Comparison of ENCODE assay signal across 8 cellular contexts in the genomic region with DNA sequence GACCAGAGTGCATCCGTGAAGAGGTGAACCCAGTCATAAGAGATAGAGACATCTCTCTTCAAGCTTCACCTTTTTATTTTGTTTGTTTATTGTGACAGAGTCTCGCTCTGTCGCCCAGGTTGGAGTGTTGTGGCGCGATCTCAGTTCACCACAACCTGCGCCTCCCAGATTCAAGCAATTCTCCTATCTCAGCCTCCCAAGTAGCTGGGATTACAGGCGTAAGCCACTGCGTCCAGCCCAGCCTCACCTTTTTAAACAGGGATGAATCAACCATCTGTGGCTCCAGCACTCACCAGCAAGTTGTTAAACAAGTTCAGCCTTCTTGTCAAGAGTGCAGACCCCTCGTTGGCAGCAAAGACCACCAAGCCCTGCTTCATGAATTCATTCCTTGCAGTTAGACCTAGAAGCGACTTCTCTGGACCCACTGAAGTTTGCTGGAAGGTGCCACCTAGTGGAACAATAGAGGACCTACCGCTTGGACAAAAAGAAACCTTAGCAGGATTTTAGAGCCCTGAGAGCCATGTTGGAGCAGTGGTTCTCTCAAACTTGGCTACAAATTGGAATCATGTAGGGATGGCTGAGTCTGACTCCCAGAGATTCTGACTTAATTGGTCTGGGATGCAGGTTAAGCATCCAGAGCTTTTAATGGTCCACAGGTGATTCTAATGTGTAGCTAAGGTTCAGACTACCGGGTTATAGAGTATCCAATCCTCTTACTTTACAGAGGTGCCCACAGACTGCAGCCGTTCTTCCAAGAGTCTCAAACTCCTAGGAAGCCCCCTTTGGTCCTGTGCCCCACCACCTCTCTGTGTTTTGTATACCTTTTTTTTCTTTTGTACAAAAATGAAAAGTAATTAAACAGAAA. TPM values are rescaled to one million over a fixed set of nuclear protein-coding genes. Genes with fewer than 3 reads are reported as not detected.
A peak's percentile ranks its signal among the peaks of the same experiment; 100 is the strongest.
DNase-seq lines count a peak whose midpoint lies in the region; ATAC-seq lines count a peak whose summit lies in the region.

No MANE protein-coding gene starts in this region.

- no peak overlapping the region for H3K4me2 ChIP-seq in mesendoderm (ENCODE audit: low read length)

- H2BK15ac ChIP-seq in mesendoderm (replicated peaks; ENCODE audit: low read depth): no peak overlapping the region

- no peaks in the 10 kb centered on the region for H3K4me1 ChIP-seq in mesendoderm (ENCODE audit: control insufficient read depth, low read depth, low read length)

- no peaks in the 10 kb centered on the region for H3K36me3 ChIP-seq in mesendoderm (ENCODE audit: control insufficient read depth, insufficient read depth, low read length)

- H3K4ac ChIP-seq in mesendoderm (ENCODE audit: low read depth, low read length): no peak overlapping the region

- H3K56ac ChIP-seq in mesendoderm (ENCODE audit: low read length): no peak overlapping the region

- no peak overlapping the region for H2BK120ac ChIP-seq in mesendoderm (ENCODE audit: low read depth, low read length)

- no peak overlapping the region for H3K23ac ChIP-seq in mesendoderm (ENCODE audit: low read length)

- no peak overlapping the region for H2BK5ac ChIP-seq in mesendoderm (ENCODE audit: low read length)

- no CpG with 5 or more reads among the region's 13 CpGs for WGBS in mesendoderm (ENCODE audit: extremely low coverage, insufficient coverage, low lambda C conversion rate)

- peaks cover 15 to 18% of the 10 kb centered on the region in 2 donors for H3K27me3 Mint-ChIP-seq in effector memory CD8-positive, alpha-beta T cell

- DNase-seq in CD1c-positive myeloid dendritic cell (ENCODE audit: extremely low spot score) (peak; percentile 61), NCI-H1092 (lab: John Stamatoyannopoulos, UW) (peak; percentile 26), SW480 (ENCODE audit: low spot score) (peak; percentile 77), mesendoderm (peak; percentile 80), UCSD-AML1 (lab: John Stamatoyannopoulos, UW; ENCODE audit: unreplicated experiment) (no peak)
- peak in 2 of 3 experiments; percentile 23 to 28 for DNase-seq in effector memory CD8-positive, alpha-beta T cell

- peak; percentile 92 for ATAC-seq in GM18498 (IDR thresholded peaks at IDR 0.05; ENCODE audit: unreplicated experiment)
- peak; percentile 93 for ATAC-seq in HG02678 (IDR thresholded peaks at IDR 0.05; ENCODE audit: unreplicated experiment)
- ATAC-seq in effector memory CD8-positive, alpha-beta T cell (replicated peaks): peak; percentile 95

- no peaks in the 10 kb centered on the region for H3K9me3 Mint-ChIP-seq in effector memory CD8-positive, alpha-beta T cell

- H3K79me1 ChIP-seq in mesendoderm (ENCODE audit: low read length): no peaks in the 10 kb centered on the region

- no peak overlapping the region for H3K9ac ChIP-seq in mesendoderm (ENCODE audit: low read length)

- no peak overlapping the region for H3K4me3 Mint-ChIP-seq in effector memory CD8-positive, alpha-beta T cell

- no peak overlapping the region for H4K8ac ChIP-seq in mesendoderm (ENCODE audit: low read depth, low read length)

- no peak overlapping the region for H3K4me3 ChIP-seq in mesendoderm (ENCODE audit: low read length)

- H2AK5ac ChIP-seq in mesendoderm (ENCODE audit: low read length): no peak overlapping the region

- no peaks in the 10 kb centered on the region for H3K36me3 Mint-ChIP-seq in effector memory CD8-positive, alpha-beta T cell (ENCODE audit: insufficient read depth)

- H4K5ac ChIP-seq in mesendoderm (ENCODE audit: low read length): no peak overlapping the region

- no peak overlapping the region for H3K18ac ChIP-seq in mesendoderm (ENCODE audit: low read length)

- H3K27me3 ChIP-seq in mesendoderm (ENCODE audit: insufficient read depth, low read length, poor library complexity): no peaks in the 10 kb centered on the region

- H3K27ac Mint-ChIP-seq in effector memory CD8-positive, alpha-beta T cell: no peak overlapping the region

- peaks cover 0 to 4% of the 10 kb centered on the region in 2 donors for H3K4me1 Mint-ChIP-seq in effector memory CD8-positive, alpha-beta T cell (ENCODE audit: low read depth in 2 of 2)

- H3K79me2 ChIP-seq in mesendoderm (ENCODE audit: control insufficient read depth, insufficient read depth, low read length): no peaks in the 10 kb centered on the region

- H3K27ac ChIP-seq in mesendoderm (ENCODE audit: low read depth, low read length): no peak overlapping the region

RNA-seq across cellular contexts. Expression of gene GALNT10, which starts 10.5 kb away (rescaled TPM):
- polyA plus RNA-seq in mesendoderm (2013, experiment 1 of 2): 23.1 TPM
- polyA plus RNA-seq in mesendoderm (2013, experiment 2 of 2): 22.1 TPM
